ENCODE assay signal across 8 cellular contexts in the genomic region with DNA sequence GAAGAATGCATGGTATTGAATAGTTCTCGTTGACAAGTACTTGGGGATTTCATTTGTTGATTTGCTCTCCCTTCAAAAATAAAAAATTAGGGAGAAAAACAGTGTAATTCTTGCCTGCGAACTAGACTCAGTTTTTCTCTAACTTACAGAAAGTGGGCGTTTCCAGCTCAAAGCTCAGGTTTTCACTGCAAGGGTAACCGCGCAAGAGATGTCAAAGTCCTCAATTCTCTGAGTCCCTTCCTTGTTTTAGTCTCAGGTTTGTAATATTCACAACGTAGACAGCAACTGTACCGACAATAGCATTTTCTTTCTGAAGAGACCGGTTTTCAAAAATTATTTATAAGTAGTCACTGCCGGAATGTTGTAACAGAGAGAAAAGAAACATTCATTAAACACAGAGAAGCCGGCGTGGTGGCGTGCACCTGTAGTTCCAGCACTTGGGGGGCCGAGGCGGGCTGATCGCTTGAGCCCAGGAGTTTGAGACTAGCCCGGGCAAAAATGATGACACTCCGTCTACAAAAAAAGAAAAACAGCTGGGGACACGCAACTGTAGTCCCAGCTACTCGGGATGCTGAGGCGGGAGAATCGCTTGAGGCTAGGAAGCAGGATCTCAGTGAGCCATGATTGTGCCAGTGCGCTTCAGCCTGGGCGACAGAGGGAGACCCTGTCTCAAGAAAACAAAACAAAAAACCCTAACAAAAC. TPM values are rescaled to one million over a fixed set of nuclear protein-coding genes. Genes with fewer than 3 reads are reported as not detected.
DNase-seq lines count a peak whose midpoint lies in the region; ATAC-seq and TF ChIP-seq lines count a peak whose summit lies in the region.

No MANE protein-coding gene starts in this region.

- no peaks in the 10 kb centered on the region; the same call in none of the 2 replicates for H3K9me3 Mint-ChIP-seq in WTC11
- H3K9me3 Mint-ChIP-seq in stimulated activated memory B cell treated with anti-CD40 and anti-IgM and Interleukin-4, amounts not matched to agents 10 μg/mL and 1 μg/mL and 100 μg/mL, for 72 hours, result no peaks in the 10 kb centered on the region

- H3K4me3 Mint-ChIP-seq in WTC11, result peak overlapping the region; percentile 99
- H3K4me3 Mint-ChIP-seq in stimulated activated memory B cell treated with anti-CD40 and anti-IgM and Interleukin-4, amounts not matched to agents 10 μg/mL and 1 μg/mL and 100 μg/mL, for 72 hours, result peak overlapping the region; percentile 99

- peak overlapping the region; percentile 88 for H3K4me3 ChIP-seq in iPS-11a (ENCODE audit: low read depth, low read length)

- ATAC-seq in WTC11 (no peak), HG03095 (IDR thresholded peaks at IDR 0.05; ENCODE audit: unreplicated experiment) (no peak), HG02623 (IDR thresholded peaks at IDR 0.05; ENCODE audit: unreplicated experiment) (no peak)
- ATAC-seq in stimulated activated memory B cell treated with anti-CD40 and anti-IgM and Interleukin-4, amounts not matched to agents 10 μg/mL and 1 μg/mL and 100 μg/mL, for 72 hours, result no peak

- peak overlapping the region; percentile 99 for H3K27ac Mint-ChIP-seq in WTC11
- H3K27ac Mint-ChIP-seq in stimulated activated memory B cell treated with anti-CD40 and anti-IgM and Interleukin-4, amounts not matched to agents 10 μg/mL and 1 μg/mL and 100 μg/mL, for 72 hours, result peak overlapping the region; percentile 94

- POLR2A ChIA-PET in WTC11 (lab: Charles Lee), result interaction anchor here (1.0 to 2.2 kb wide), 3 partner anchors 55 to 80 kb away, joined by 3 to 4 read pairs (median 4); no protein-coding TSS in a partner anchor

- CTCF ChIA-PET in WTC11 (lab: Charles Lee), result interaction anchor here (0.6 to 2.4 kb wide), 31 partner anchors 10 to 754 kb away, joined by 3 to 36 read pairs (median 5); a partner anchor contains a TSS

- peaks cover 9% of the 10 kb centered on the region for H3K36me3 Mint-ChIP-seq in WTC11
- H3K36me3 Mint-ChIP-seq in stimulated activated memory B cell treated with anti-CD40 and anti-IgM and Interleukin-4, amounts not matched to agents 10 μg/mL and 1 μg/mL and 100 μg/mL, for 72 hours, result peaks cover 18% of the 10 kb centered on the region

- TF ChIP-seq CTCF in WTC11 (IDR thresholded peaks at IDR 0.05), result no peak

- DNase-seq in NCI-H82 (lab: John Stamatoyannopoulos, UW) (peak; percentile 33), NCI-H82 treated with DMSO at 0.1 percent for 48 hours (lab: John Stamatoyannopoulos, UW; ENCODE audit: unreplicated experiment) (no peak), WTC11 (ENCODE audit: low spot score) (no peak), HPDE6-E6E7 (ENCODE audit: extremely low spot score) (no peak)

- no peaks in the 10 kb centered on the region for H3K27me3 Mint-ChIP-seq in WTC11 (ENCODE audit: low read depth)
- H3K27me3 Mint-ChIP-seq in stimulated activated memory B cell treated with anti-CD40 and anti-IgM and Interleukin-4, amounts not matched to agents 10 μg/mL and 1 μg/mL and 100 μg/mL, for 72 hours, result no peaks in the 10 kb centered on the region

- peaks cover 11% of the 10 kb centered on the region; the same call in 1 of the 2 replicates for H3K4me1 Mint-ChIP-seq in WTC11
- H3K4me1 Mint-ChIP-seq in stimulated activated memory B cell treated with anti-CD40 and anti-IgM and Interleukin-4, amounts not matched to agents 10 μg/mL and 1 μg/mL and 100 μg/mL, for 72 hours, result peaks cover 40% of the 10 kb centered on the region

TF ChIP-seq in WTC11, 78 proteins besides CTCF, POLR2A, EP300 and RAD21:
- no peak for TF ChIP-seq FOXJ3 (CRISPR knock-in tag; IDR thresholded peaks at IDR 0.05; ENCODE audit: borderline replicate concordance)
- no peak for TF ChIP-seq SP1 (CRISPR knock-in tag; conservative IDR thresholded peaks at IDR 0.05)
- TF ChIP-seq ZNF317 (CRISPR knock-in tag; IDR thresholded peaks at IDR 0.05; ENCODE audit: borderline replicate concordance, low read depth), result no peak
- no peak for TF ChIP-seq RELA (CRISPR knock-in tag; IDR thresholded peaks at IDR 0.05; ENCODE audit: borderline replicate concordance)
- TF ChIP-seq ZNF219 (CRISPR knock-in tag; IDR thresholded peaks at IDR 0.05; ENCODE audit: borderline replicate concordance), result no peak
- TF ChIP-seq ZNF121 (CRISPR knock-in tag; IDR thresholded peaks at IDR 0.05), result no peak

RNA-seq across cellular contexts. Expression of a gene that starts 0.8 kb away (rescaled TPM):
- total RNA-seq in WTC11 (2021), result 12.4 to 13.6 TPM (median 13.3 TPM) in 3 replicates
